ENCODE assay signal across 10 cellular contexts in the genomic region with DNA sequence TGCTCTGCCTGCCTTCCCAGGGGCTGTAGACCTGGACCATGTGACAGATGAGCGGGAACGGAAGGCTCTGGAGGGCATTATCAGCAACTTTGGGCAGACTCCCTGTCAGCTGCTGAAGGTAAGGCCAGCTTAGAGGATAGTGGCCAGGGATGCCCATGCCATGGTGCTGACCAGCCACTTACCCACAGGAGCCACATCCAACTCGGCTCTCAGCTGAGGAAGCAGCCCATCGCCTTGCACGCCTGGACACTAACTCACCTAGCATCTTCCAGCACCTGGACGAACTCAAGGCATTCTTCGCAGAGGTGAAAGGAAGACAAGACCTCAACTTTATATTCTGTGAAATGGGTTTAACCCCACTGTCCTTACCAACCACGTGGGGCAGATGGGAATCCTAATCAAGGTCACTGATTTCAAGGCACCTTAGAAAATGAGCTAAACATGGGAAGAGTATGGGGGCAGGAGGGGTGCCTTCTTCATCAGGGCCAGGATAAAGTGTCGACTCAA.
"Had no signal": no experiment of that assay in that cellular context is flagged by ENCODE, and none has a peak within 500 bp of the region (broad histone marks: within the 10 kb centered on the region; RNA-seq: fewer than 3 reads in every experiment).

No MANE protein-coding gene starts in this region.

- H3K27ac Mint-ChIP-seq: activated B cell treated with CpG ODN at 0.5 μM for 24 hours; activated naive CD8-positive, alpha-beta T cell treated with anti-CD3 and anti-CD28 coated beads for 36 hours had no signal

- H3K27me3 ChIP-seq: brain microvascular endothelial cell, heart left ventricle had no signal

- H3K27me3 Mint-ChIP-seq: activated B cell treated with CpG ODN at 0.5 μM for 24 hours; activated CD4-positive, alpha-beta T cell treated with anti-CD3 and anti-CD28 coated beads, Interleukin-2, amount 10 ng/mL, durations not matched to agents 7 days and 5 days; activated naive CD8-positive, alpha-beta T cell treated with anti-CD3 and anti-CD28 coated beads for 36 hours had no signal

- ATAC-seq: activated T-cell treated with anti-CD3 and anti-CD28 coated beads, Interleukin-2, amount 50 U/mL, for 4 hours; heart left ventricle; left ventricle myocardium superior had no signal

- H3K27ac ChIP-seq: brain microvascular endothelial cell, heart left ventricle had no signal

- DNase-seq: activated CD4-positive, alpha-beta T cell treated with anti-CD3 and anti-CD28 coated beads, Interleukin-2, amount 10 ng/mL, durations not matched to agents 7 days and 5 days; activated naive CD8-positive, alpha-beta T cell treated with anti-CD3 and anti-CD28 coated beads for 36 hours; activated T-cell treated with anti-CD3 and anti-CD28 coated beads, Interleukin-2, amount 50 U/mL, for 4 hours; brain microvascular endothelial cell; heart left ventricle; islet precursor cell; left ventricle myocardium superior; retina; T-helper 1 cell had no signal

- H3K4me3 ChIP-seq: heart left ventricle had no signal

- H3K9me3 ChIP-seq: heart left ventricle had no signal

- H3K4me3 Mint-ChIP-seq: activated B cell treated with CpG ODN at 0.5 μM for 24 hours; activated CD4-positive, alpha-beta T cell treated with anti-CD3 and anti-CD28 coated beads, Interleukin-2, amount 10 ng/mL, durations not matched to agents 7 days and 5 days; activated naive CD8-positive, alpha-beta T cell treated with anti-CD3 and anti-CD28 coated beads for 36 hours; activated T-cell treated with anti-CD3 and anti-CD28 coated beads, Interleukin-2, amount 50 U/mL, for 4 hours had no signal

- H3K9me3 Mint-ChIP-seq: activated B cell treated with CpG ODN at 0.5 μM for 24 hours; activated CD4-positive, alpha-beta T cell treated with anti-CD3 and anti-CD28 coated beads, Interleukin-2, amount 10 ng/mL, durations not matched to agents 7 days and 5 days; activated naive CD8-positive, alpha-beta T cell treated with anti-CD3 and anti-CD28 coated beads for 36 hours; activated T-cell treated with anti-CD3 and anti-CD28 coated beads, Interleukin-2, amount 50 U/mL, for 4 hours had no signal
